In the genomic region with DNA sequence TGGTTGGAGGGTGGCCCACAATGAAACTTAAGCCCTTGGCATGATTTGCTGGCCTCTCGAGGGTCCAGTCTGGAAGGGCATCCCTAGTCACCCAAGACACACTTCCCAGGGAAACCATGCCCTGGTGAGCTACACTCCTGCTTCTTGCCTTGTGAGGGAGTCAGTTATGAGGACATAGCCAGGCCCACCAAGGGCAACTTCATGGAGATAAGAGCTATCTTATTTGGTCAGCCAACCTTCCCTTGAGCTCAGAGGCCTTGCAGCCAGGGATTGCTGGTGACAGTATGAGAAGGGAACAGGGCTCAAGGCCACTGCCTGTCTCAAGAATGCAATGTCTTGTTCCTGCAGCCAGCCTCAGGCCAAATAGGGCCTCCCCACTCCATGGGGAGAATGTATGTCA, we compare ENCODE assay signal across 33 cellular contexts. TPM values are rescaled to one million over a fixed set of nuclear protein-coding genes. Genes with fewer than 3 reads are reported as not detected.
"Had no signal": no experiment of that assay in that cellular context is flagged by ENCODE, and none has a peak within 500 bp of the region (broad histone marks: within the 10 kb centered on the region; RNA-seq: fewer than 3 reads in every experiment).

No MANE protein-coding gene starts in this region.

- H3K9me3 ChIP-seq: adrenal gland, body of pancreas, esophagus squamous epithelium, gastroesophageal sphincter had no signal

- DNase-seq: activated CD4-positive, alpha-beta T cell treated with anti-CD3 and anti-CD28 coated beads for 48 hours; activated CD4-positive, alpha-beta T cell treated with anti-CD3 and anti-CD28 coated beads, Interleukin-2, amount 50 U/mL, for 1 hour; activated CD4-positive, alpha-beta T cell treated with anti-CD3 and anti-CD28 coated beads, Interleukin-2, amount 50 U/mL, for 48 hours; activated CD8-positive, alpha-beta memory T cell treated with anti-CD3 and anti-CD28 coated beads, Interleukin-2, amount 10 ng/mL, durations not matched to agents 7 days and 5 days; activated CD8-positive, alpha-beta memory T cell treated with anti-CD3 and anti-CD28 coated beads, Interleukin-2, amount 50 U/mL, for 4 hours; activated CD8-positive, alpha-beta T cell treated with anti-CD3 and anti-CD28 coated beads, Interleukin-2, amount 10 ng/mL, durations not matched to agents 7 days and 5 days; activated effector memory CD4-positive, alpha-beta T cell treated with anti-CD3 and anti-CD28 coated beads, Interleukin-2, amount 50 U/mL, for 16 hours; activated naive CD4-positive, alpha-beta T cell treated with anti-CD3 and anti-CD28 coated beads for 36 hours; activated naive CD8-positive, alpha-beta T cell treated with anti-CD3 and anti-CD28 coated beads for 36 hours; activated naive CD8-positive, alpha-beta T cell treated with anti-CD3 and anti-CD28 coated beads, Interleukin-2, amount 50 U/mL, for 24 hours; activated T-cell treated with anti-CD3 and anti-CD28 coated beads, Interleukin-2, amount 50 U/mL, for 1 hour; activated T-cell treated with anti-CD3 and anti-CD28 coated beads, Interleukin-2, amount 50 U/mL, for 48 hours; adrenal gland; amygdala; aorta; body of pancreas; central memory CD4-positive, alpha-beta T cell; dorsolateral prefrontal cortex; effector memory CD4-positive, alpha-beta T cell; endodermal cell; esophagus squamous epithelium; foreskin melanocyte; hippocampal formation; T-helper 2 cell had no signal

- H3K4me3 ChIP-seq: adrenal gland, body of pancreas, coronary artery, dorsolateral prefrontal cortex, esophagus squamous epithelium, gastroesophageal sphincter had no signal

- FAIRE-seq: TTC549 had no signal

- H3K36me3 ChIP-seq: adrenal gland, esophagus squamous epithelium, gastroesophageal sphincter had no signal

- H3K4me1 ChIP-seq: adrenal gland, body of pancreas, esophagus squamous epithelium, gastroesophageal sphincter had no signal

- H3K27me3 ChIP-seq: adrenal gland, body of pancreas had no signal

- ATAC-seq: activated CD8-positive, alpha-beta memory T cell treated with anti-CD3 and anti-CD28 coated beads, Interleukin-2, amount 10 ng/mL, durations not matched to agents 7 days and 5 days; activated CD8-positive, alpha-beta T cell treated with anti-CD3 and anti-CD28 coated beads, Interleukin-2, amount 10 ng/mL, durations not matched to agents 7 days and 5 days; activated naive CD8-positive, alpha-beta T cell treated with anti-CD3 and anti-CD28 coated beads, Interleukin-2, amount 50 U/mL, for 24 hours; body of pancreas; gastroesophageal sphincter; WTC11 had no signal

- H3K27ac ChIP-seq: adrenal gland, body of pancreas, coronary artery, dorsolateral prefrontal cortex, esophagus squamous epithelium, gastroesophageal sphincter, VCaP had no signal

RNA-seq across cellular contexts. Expression of gene TNR, which starts 9.6 kb away (rescaled TPM):
- total RNA-seq: activated CD8-positive, alpha-beta memory T cell treated with anti-CD3 and anti-CD28 coated beads for 36 hours; activated CD8-positive, alpha-beta memory T cell treated with anti-CD3 and anti-CD28 coated beads, Interleukin-2, amount 10 ng/mL, durations not matched to agents 7 days and 5 days; activated CD8-positive, alpha-beta T cell treated with anti-CD3 and anti-CD28 coated beads, Interleukin-2, amount 10 ng/mL, durations not matched to agents 7 days and 5 days; activated naive CD4-positive, alpha-beta T cell treated with anti-CD3 and anti-CD28 coated beads for 36 hours; activated naive CD8-positive, alpha-beta T cell treated with anti-CD3 and anti-CD28 coated beads for 36 hours; activated T-helper 1 cell treated with anti-CD3 and anti-CD28 coated beads, Interleukin-12 subunit alpha, Interleukin-12 subunit beta, Interleukin-2, Interleukin-4 antibody, amounts not matched to agents 30 ng/mL and 10 ng/mL and 1 ng/mL, durations not matched to agents 14 hours and 24 hours and 36 hours; esophagus squamous epithelium; fibroblast of lung; fibroblast of villous mesenchyme had no signal
- polyA plus RNA-seq: fibroblast of lung had no signal
